ENCODE assay signal across 9 cellular contexts in the genomic region with DNA sequence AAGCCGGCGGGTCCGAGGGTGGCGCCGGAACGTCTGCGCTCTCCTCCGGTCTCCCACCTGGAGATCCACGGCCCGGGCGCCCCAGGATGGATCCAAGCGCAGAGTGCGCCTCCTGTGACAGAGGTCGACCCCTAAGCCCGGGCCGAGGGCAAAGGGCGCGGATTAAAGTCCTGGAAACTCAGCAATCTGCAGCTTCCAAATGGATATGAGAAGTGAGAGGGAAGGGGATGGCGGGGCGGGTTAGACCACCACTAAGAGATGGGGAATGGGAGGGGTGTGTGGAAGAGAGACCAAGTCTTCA. TPM values are rescaled to one million over a fixed set of nuclear protein-coding genes. Genes with fewer than 3 reads are reported as not detected.
DNase-seq lines count a peak whose midpoint lies in the region; ATAC-seq and TF ChIP-seq lines count a peak whose summit lies in the region.
"Had no signal": no experiment of that assay in that cellular context is flagged by ENCODE, and none has a peak within 500 bp of the region (broad histone marks: within the 10 kb centered on the region; RNA-seq: fewer than 3 reads in every experiment).

No MANE protein-coding gene starts in this region.

- H3K27ac ChIP-seq in dorsolateral prefrontal cortex = peak overlapping the region in 58 of 59 donors; percentile 3 to 94 (median 85)
- H3K27ac ChIP-seq in muscle layer of duodenum (ENCODE audit: low read length) = peak overlapping the region; percentile 77
- H3K27ac ChIP-seq: foreskin keratinocyte had no signal

- H3K4me3 Mint-ChIP-seq in stimulated activated naive CD8-positive, alpha-beta T cell treated with anti-CD3 and anti-CD28 coated beads, Interleukin-15, Interleukin-2, amounts not matched to agents 100 ng/mL and 50 ng/mL, for 24 hours = peak overlapping the region; percentile 44

- H3K9me3 ChIP-seq in muscle layer of duodenum (ENCODE audit: control insufficient read depth in 1 of 2, low read length in 2 of 2) = no peaks in the 10 kb centered on the region

- no peaks in the 10 kb centered on the region for H3K27me3 Mint-ChIP-seq in stimulated activated naive CD8-positive, alpha-beta T cell treated with anti-CD3 and anti-CD28 coated beads, Interleukin-15, Interleukin-2, amounts not matched to agents 100 ng/mL and 50 ng/mL, for 24 hours

- no peaks in the 10 kb centered on the region for H3K36me3 ChIP-seq in muscle layer of duodenum (ENCODE audit: control insufficient read depth in 1 of 2, insufficient read depth in 2 of 2, low read length in 2 of 2)

- intact Hi-C loops in dorsolateral prefrontal cortex (cut with DNase I) = no loop called here

- H3K9me3 Mint-ChIP-seq in stimulated activated naive CD8-positive, alpha-beta T cell treated with anti-CD3 and anti-CD28 coated beads, Interleukin-15, Interleukin-2, amounts not matched to agents 100 ng/mL and 50 ng/mL, for 24 hours = no peaks in the 10 kb centered on the region

- peak overlapping the region; percentile 54 to 91 (median 82) for H3K4me3 ChIP-seq in dorsolateral prefrontal cortex
- H3K4me3 ChIP-seq in muscle layer of duodenum (ENCODE audit: low read depth in 1 of 2, low read length in 2 of 2) = peak overlapping the region; percentile 61 to 90

- no peak for ATAC-seq in stimulated activated naive CD8-positive, alpha-beta T cell treated with anti-CD3 and anti-CD28 coated beads, Interleukin-15, Interleukin-2, amounts not matched to agents 100 U/mL and 50 U/mL, for 24 hours
- ATAC-seq in HG02981 (IDR thresholded peaks at IDR 0.05; ENCODE audit: unreplicated experiment) = no peak
- no peak for ATAC-seq in GM18502 (IDR thresholded peaks at IDR 0.05; ENCODE audit: poor library complexity, unreplicated experiment)
- no peak for ATAC-seq in GM18517 (IDR thresholded peaks at IDR 0.05; ENCODE audit: unreplicated experiment)

- H3K4me1 ChIP-seq in muscle layer of duodenum (ENCODE audit: control insufficient read depth in 1 of 2, insufficient read depth in 2 of 2, low read length in 2 of 2) = peaks cover 12 to 31% of the 10 kb centered on the region in 2 donors

- peak overlapping the region; percentile 52 for H3K27ac Mint-ChIP-seq in stimulated activated naive CD8-positive, alpha-beta T cell treated with anti-CD3 and anti-CD28 coated beads, Interleukin-15, Interleukin-2, amounts not matched to agents 100 ng/mL and 50 ng/mL, for 24 hours

- H3K27me3 ChIP-seq in dorsolateral prefrontal cortex = no peaks in the 10 kb centered on the region
- no peaks in the 10 kb centered on the region for H3K27me3 ChIP-seq in muscle layer of duodenum (ENCODE audit: low read depth, low read length)
- H3K27me3 ChIP-seq: foreskin keratinocyte had no signal

- DNase-seq in stimulated activated naive CD8-positive, alpha-beta T cell treated with anti-CD3 and anti-CD28 coated beads, Interleukin-15, Interleukin-2, amounts not matched to agents 100 U/mL and 50 U/mL, for 24 hours = no peak
- DNase-seq in dorsolateral prefrontal cortex (peak in 1 of 10 donors; percentile 35), DMS 273 (lab: John Stamatoyannopoulos, UW; ENCODE audit: unreplicated experiment) (no peak)

- peaks cover 78% of the 10 kb centered on the region for H3K4me1 Mint-ChIP-seq in stimulated activated naive CD8-positive, alpha-beta T cell treated with anti-CD3 and anti-CD28 coated beads, Interleukin-15, Interleukin-2, amounts not matched to agents 100 ng/mL and 50 ng/mL, for 24 hours (ENCODE audit: low read depth)

- TF ChIP-seq CTCF in dorsolateral prefrontal cortex (IDR thresholded peaks at IDR 0.05 in 54 of 56, conservative IDR thresholded peaks at IDR 0.05 in 2 of 56; ENCODE audit: low read depth in 1 of 56, partially characterized antibody in 56 of 56) = no peak

- peaks cover 18% of the 10 kb centered on the region for H3K36me3 Mint-ChIP-seq in stimulated activated naive CD8-positive, alpha-beta T cell treated with anti-CD3 and anti-CD28 coated beads, Interleukin-15, Interleukin-2, amounts not matched to agents 100 ng/mL and 50 ng/mL, for 24 hours (ENCODE audit: low read depth)

RNA-seq across cellular contexts. Expression of a gene that starts 0.7 kb away (rescaled TPM):
- total RNA-seq in dorsolateral prefrontal cortex = 10 to 100 TPM; 22.6 to 77.0 (median 42.3) TPM

RNA-seq across cellular contexts. Expression of a gene that starts 15.7 kb away (rescaled TPM):
- 10 to 100 TPM in 28 of 120 experiments, 1 to 10 TPM in 92; 3.5 to 16.3 (median 7.9) TPM for total RNA-seq in dorsolateral prefrontal cortex

RNA-seq across cellular contexts. Expression of a gene that starts 15.8 kb away (rescaled TPM):
- 10 to 100 TPM in 73 of 120 experiments, 1 to 10 TPM in 47; 5.2 to 18.3 (median 10.6) TPM for total RNA-seq in dorsolateral prefrontal cortex

RNA-seq across cellular contexts. Expression of a gene that starts 26.8 kb away (rescaled TPM):
- total RNA-seq in dorsolateral prefrontal cortex = 10 to 100 TPM in 61 of 120 experiments, 1 to 10 TPM in 59; 5.4 to 12.6 (median 10.0) TPM
